ENCODE assay signal across 22 cellular contexts in genomic region chr1:115159958-115160357, GRCh38.
DNase-seq lines count a peak whose midpoint lies in the region; ATAC-seq, FAIRE-seq and TF ChIP-seq lines count a peak whose summit lies in the region.
"Had no signal": no experiment of that assay in that cellular context is flagged by ENCODE, and none has a peak within 500 bp of the region (broad histone marks: within the 10 kb centered on the region; RNA-seq: fewer than 3 reads in every experiment).

No MANE protein-coding gene starts in this region.

- TF ChIP-seq CTCF in SK-N-SH (IDR thresholded peaks at IDR 0.05), result no peak
- TF ChIP-seq CTCF in K562 (IDR thresholded peaks at IDR 0.05 in 2 of 3, conservative IDR thresholded peaks at IDR 0.05 in 1 of 3; ENCODE audit: insufficient read depth in 2 of 3, low read depth in 1 of 3, low read length in 3 of 3), result no peak

- no peak overlapping the region for H3K27ac Mint-ChIP-seq in activated naive CD4-positive, alpha-beta T cell treated with anti-CD3 and anti-CD28 coated beads, Interleukin-2, amount 50 U/mL, for 72 hours
- H3K27ac Mint-ChIP-seq: B cell; CD4-positive, alpha-beta T cell; CD8-positive, alpha-beta T cell had no signal

- H3K36me3 ChIP-seq in SK-N-SH (replicated peaks in 1 of 2; ENCODE audit: control insufficient read depth in 1 of 2, insufficient read depth in 2 of 2, low read length in 1 of 2), result peaks cover 0 to 7% of the 10 kb centered on the region in 2 experiments
- no peaks in the 10 kb centered on the region for H3K36me3 ChIP-seq in GM23248 (ENCODE audit: low read depth)
- H3K36me3 ChIP-seq in K562 (ENCODE audit: control insufficient read depth, insufficient read depth, low read length), result no peaks in the 10 kb centered on the region
- H3K36me3 ChIP-seq in SJCRH30, result no peaks in the 10 kb centered on the region
- H3K36me3 ChIP-seq: BLaER1 treated with 17β-estradiol and CSF1 and Interleukin-3, amounts not matched to agents 10 nM and 100 nM had no signal

- no TSS peak for BruUV-seq in K562 (replicated peaks; lab: Mats Ljungman, UMichigan)

- H3K4me1 ChIP-seq in SK-N-SH (ENCODE audit: control insufficient read depth in 1 of 2, insufficient read depth in 2 of 2, low read depth in 1 of 2, low read length in 1 of 2), result peaks cover 4 to 9% of the 10 kb centered on the region in 2 experiments
- peaks cover 23% of the 10 kb centered on the region for H3K4me1 ChIP-seq in GM23248 (ENCODE audit: insufficient read depth)
- no peaks in the 10 kb centered on the region for H3K4me1 ChIP-seq in K562 (replicated peaks in 1 of 2; ENCODE audit: control insufficient read depth in 2 of 2, insufficient read depth in 2 of 2, low read length in 2 of 2)
- H3K4me1 ChIP-seq in SJCRH30, result no peaks in the 10 kb centered on the region
- H3K4me1 ChIP-seq: A549; BLaER1 treated with 17β-estradiol and CSF1 and Interleukin-3, amounts not matched to agents 10 nM and 100 nM had no signal

- no peak for TF ChIP-seq POLR2A in K562 (conservative IDR thresholded peaks at IDR 0.05)

- H3K9me3 Mint-ChIP-seq in activated naive CD4-positive, alpha-beta T cell treated with anti-CD3 and anti-CD28 coated beads, Interleukin-2, amount 50 U/mL, for 72 hours, result no peaks in the 10 kb centered on the region
- H3K9me3 Mint-ChIP-seq: CD4-positive, alpha-beta T cell; CD8-positive, alpha-beta T cell had no signal

- H3F3A ChIP-seq in SK-N-SH (replicated peaks; ENCODE audit: insufficient read depth) (peaks cover 28% of the 10 kb centered on the region), GM23248 (ENCODE audit: insufficient read depth) (peaks cover 31% of the 10 kb centered on the region)

- POLR2A ChIA-PET in SK-N-SH (lab: Yijun Ruan, JAX) (no interaction called here), K562 (lab: Yijun Ruan, JAX) (no interaction called here)

- no peak for TF ChIP-seq RAD21 in SK-N-SH (IDR thresholded peaks at IDR 0.05; ENCODE audit: low read length)
- no peak for TF ChIP-seq RAD21 in K562 (CRISPR knock-in tag; conservative IDR thresholded peaks at IDR 0.05 in 1 of 2, IDR thresholded peaks at IDR 0.05 in 1 of 2)

- H3K36me3 Mint-ChIP-seq in activated naive CD4-positive, alpha-beta T cell treated with anti-CD3 and anti-CD28 coated beads, Interleukin-2, amount 50 U/mL, for 72 hours, result no peaks in the 10 kb centered on the region
- H3K36me3 Mint-ChIP-seq: CD8-positive, alpha-beta T cell had no signal

- no peak overlapping the region for H3K4me3 ChIP-seq in SK-N-SH (ENCODE audit: low read depth in 2 of 2, low read length in 1 of 2)
- H3K4me3 ChIP-seq in GM23248, result no peak overlapping the region
- no peak overlapping the region for H3K4me3 ChIP-seq in K562
- no peak overlapping the region for H3K4me3 ChIP-seq in SJCRH30
- H3K4me3 ChIP-seq: A549; BLaER1 treated with 17β-estradiol and CSF1 and Interleukin-3, amounts not matched to agents 10 nM and 100 nM had no signal

- ATAC-seq in SK-N-SH treated with all-trans-retinoic acid at 6 μM for 48 hours, result no peak
- no peak for ATAC-seq in K562
- no peak for ATAC-seq in activated naive CD4-positive, alpha-beta T cell treated with anti-CD3 and anti-CD28 coated beads, Interleukin-2, amount 50 U/mL, for 72 hours
- ATAC-seq: A549; CD8-positive, alpha-beta T cell had no signal

- H3K9me3 ChIP-seq in SK-N-SH (peaks cover 10% of the 10 kb centered on the region), GM23248 (ENCODE audit: low read depth) (no peaks in the 10 kb centered on the region), K562 (replicated peaks; ENCODE audit: control insufficient read depth, insufficient read depth, low read depth, low read length) (no peaks in the 10 kb centered on the region), SJCRH30 (replicated peaks) (no peaks in the 10 kb centered on the region)
- H3K9me3 ChIP-seq: A549; BLaER1 treated with 17β-estradiol and CSF1 and Interleukin-3, amounts not matched to agents 10 nM and 100 nM; Caco-2 had no signal

- H2AFZ ChIP-seq in SK-N-SH (ENCODE audit: low read depth) (no peak overlapping the region), GM23248 (no peak overlapping the region), K562 (ENCODE audit: low read depth, low read length) (no peak overlapping the region)

- in situ Hi-C loops in GM23248 (cut with MboI), result no loop called here
- in situ Hi-C loops in K562 (cut with MboI), result no loop called here

- no peak overlapping the region for H3K9ac ChIP-seq in SK-N-SH
- H3K9ac ChIP-seq in GM23248, result no peak overlapping the region
- no peak overlapping the region for H3K9ac ChIP-seq in K562 (ENCODE audit: insufficient read depth in 1 of 2, low read depth in 2 of 2, low read length in 2 of 2)
- H3K9ac ChIP-seq: BLaER1 treated with 17β-estradiol and CSF1 and Interleukin-3, amounts not matched to agents 10 nM and 100 nM had no signal

- no peak overlapping the region for H3K4me2 ChIP-seq in SK-N-SH
- no peak overlapping the region for H3K4me2 ChIP-seq in GM23248 (ENCODE audit: unreplicated experiment)
- no peak overlapping the region for H3K4me2 ChIP-seq in K562 (ENCODE audit: insufficient read depth, low read length)
- H3K4me2 ChIP-seq: A549; BLaER1 treated with 17β-estradiol and CSF1 and Interleukin-3, amounts not matched to agents 10 nM and 100 nM had no signal

- intact Hi-C loops in K562 (cut with micrococcal nuclease), result no loop called here

- H4K20me1 ChIP-seq in SK-N-SH (ENCODE audit: insufficient read depth) (no peaks in the 10 kb centered on the region), GM23248 (ENCODE audit: insufficient read depth) (no peaks in the 10 kb centered on the region), K562 (replicated peaks; ENCODE audit: control insufficient read depth, insufficient read depth, low read length) (no peaks in the 10 kb centered on the region)
- H4K20me1 ChIP-seq: BLaER1 treated with 17β-estradiol and CSF1 and Interleukin-3, amounts not matched to agents 10 nM and 100 nM had no signal

- DNase-seq in SK-N-SH (no peak), GM23248 (no peak), K562 (ENCODE audit: extremely low read depth in 1 of 4, low spot score in 3 of 4) (no peak), SJCRH30 (no peak)
- DNase-seq in activated naive CD4-positive, alpha-beta T cell treated with anti-CD3 and anti-CD28 coated beads, Interleukin-2, amount 50 U/mL, for 72 hours (ENCODE audit: low spot score in 2 of 2), result no peak
- DNase-seq: AML-193; Caco-2; Calu3; CD4-positive, alpha-beta T cell; CD8-positive, alpha-beta T cell; DMS79 treated with DMSO at 0.1 percent for 48 hours; GF-D8 had no signal

- H3K9me2 ChIP-seq in SK-N-SH (no peaks in the 10 kb centered on the region), GM23248 (ENCODE audit: insufficient read depth) (no peaks in the 10 kb centered on the region)

- H3K27ac ChIP-seq in SK-N-SH (ENCODE audit: low read depth in 2 of 2, low read length in 1 of 2) (peak overlapping the region; percentile 48 to 81; a peak in 3 of 4 replicates), GM23248 (peak overlapping the region; percentile 60; the same call in 1 of the 2 replicates), K562 (ENCODE audit: extremely low read depth, low read depth, low read length) (no peak overlapping the region), SJCRH30 (no peak overlapping the region)
- H3K27ac ChIP-seq: 22Rv1; A549; BLaER1 treated with 17β-estradiol and CSF1 and Interleukin-3, amounts not matched to agents 10 nM and 100 nM; C4-2B had no signal

- H3K27me3 ChIP-seq in SK-N-SH (ENCODE audit: insufficient read depth), result no peaks in the 10 kb centered on the region
- no peaks in the 10 kb centered on the region for H3K27me3 ChIP-seq in GM23248 (replicated peaks; ENCODE audit: insufficient read depth)
- H3K27me3 ChIP-seq in K562 (ENCODE audit: control insufficient read depth in 2 of 2, insufficient read depth in 2 of 2, low read length in 2 of 2), result no peaks in the 10 kb centered on the region
- no peaks in the 10 kb centered on the region for H3K27me3 ChIP-seq in SJCRH30
- H3K27me3 ChIP-seq: BLaER1 treated with 17β-estradiol and CSF1 and Interleukin-3, amounts not matched to agents 10 nM and 100 nM had no signal

- TF ChIP-seq EP300 in SK-N-SH (IDR thresholded peaks at IDR 0.05; ENCODE audit: borderline replicate concordance in 1 of 2, low read depth in 1 of 2, low read length in 1 of 2) (no peak), K562 (IDR thresholded peaks at IDR 0.05; ENCODE audit: low read length) (no peak)

- H3K9me1 ChIP-seq in K562 (ENCODE audit: control insufficient read depth, insufficient read depth, low read length), result no peaks in the 10 kb centered on the region

- CTCF ChIA-PET in SK-N-SH (lab: Yijun Ruan, JAX), result interaction anchor here (0.6 to 0.9 kb wide), 2 partner anchors 21 to 310 kb away, joined by 3 read pairs; no protein-coding TSS in a partner anchor
- CTCF ChIA-PET in K562 (lab: Yijun Ruan, JAX; ENCODE audit: low intra/inter-chr PET ratio), result no interaction called here

- H3K79me2 ChIP-seq in SK-N-SH (ENCODE audit: insufficient read depth) (no peaks in the 10 kb centered on the region), GM23248 (ENCODE audit: insufficient read depth) (no peaks in the 10 kb centered on the region), K562 (ENCODE audit: control insufficient read depth, insufficient read depth, low read length) (no peaks in the 10 kb centered on the region)

- FAIRE-seq in K562 (lab: Jason Lieb, UNC), result no peak
- FAIRE-seq: A549, D721Med, G401.6, GM12891, GM19239 had no signal

TF ChIP-seq in SK-N-SH, 30 proteins besides CTCF, POLR2A, EP300 and RAD21 (continues in another document):
- no peak for TF ChIP-seq FOXJ3 (CRISPR knock-in tag; IDR thresholded peaks at IDR 0.05)

TF ChIP-seq in SK-N-SH treated with all-trans-retinoic acid at 6 μM for 48 hours, 23 proteins besides CTCF, POLR2A, EP300 and RAD21 (continues in another document):
- no peak for TF ChIP-seq BACH2 (CRISPR knock-in tag; IDR thresholded peaks at IDR 0.05; ENCODE audit: borderline replicate concordance)
- TF ChIP-seq TOX (CRISPR knock-in tag; IDR thresholded peaks at IDR 0.05; ENCODE audit: borderline replicate concordance), result no peak
- no peak for TF ChIP-seq TCF4 (CRISPR knock-in tag; IDR thresholded peaks at IDR 0.05; ENCODE audit: borderline replicate concordance)

TF ChIP-seq in K562, 482 proteins besides CTCF, POLR2A, EP300 and RAD21 (continues in another document):
- no peak for TF ChIP-seq EP400 (IDR thresholded peaks at IDR 0.05)

Comparison
In these comparisons a context has a peak if more than half of its experiments do, and no peak if none do; other contexts are left out.
1. H3K27ac ChIP-seq: peak in SK-N-SH (2 of 2) and GM23248 (single experiment); none in K562 (single experiment) and SJCRH30 (single experiment).